8 cellular contexts compared by ENCODE assay signal in the genomic region with DNA sequence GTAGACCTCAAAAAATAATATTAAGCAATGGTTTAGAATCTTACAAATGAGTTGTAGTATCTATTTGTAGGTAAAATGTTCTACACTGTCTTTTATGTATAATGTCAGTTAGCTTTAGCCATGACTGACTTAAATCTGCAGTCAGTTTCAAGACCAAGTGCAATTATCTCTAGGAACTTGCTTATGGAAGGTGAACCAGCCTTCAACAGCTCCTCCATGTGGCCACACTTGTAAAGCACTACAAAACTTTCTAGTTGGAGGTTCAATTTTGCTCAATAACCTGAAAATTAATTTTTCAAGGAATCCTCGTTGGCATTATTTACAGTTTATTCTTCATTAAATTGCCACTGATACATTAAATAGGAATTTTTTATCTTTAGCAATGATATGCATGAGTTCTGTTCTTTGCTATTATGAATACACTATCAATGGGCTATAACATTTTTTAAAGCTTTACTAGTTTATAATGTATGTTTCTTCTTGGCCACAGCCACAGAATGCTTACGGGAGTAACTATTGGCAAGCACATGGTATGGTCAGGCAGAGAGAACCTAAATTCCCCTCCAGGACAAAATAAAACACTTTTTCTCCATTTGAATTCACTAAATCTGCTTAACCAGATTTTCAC.
DNase-seq lines count a peak whose midpoint lies in the region; FAIRE-seq and TF ChIP-seq lines count a peak whose summit lies in the region.

No MANE protein-coding gene starts in this region.

- no peak overlapping the region for H3K27ac Mint-ChIP-seq in type B pancreatic cell
- H3K27ac Mint-ChIP-seq in activated T-helper 2 cell treated with anti-CD3 and anti-CD28 coated beads, Interferon-gamma antibody, Interleukin-2, Interleukin-4, amounts not matched to agents 10 μg/mL and 5 μg/mL and 100 μg/mL, durations not matched to agents 14 hours and 24 hours and 36 hours: no peak overlapping the region

- no peaks in the 10 kb centered on the region for H3K4me1 Mint-ChIP-seq in type B pancreatic cell (ENCODE audit: unreplicated experiment)
- no peaks in the 10 kb centered on the region for H3K4me1 Mint-ChIP-seq in activated T-helper 2 cell treated with anti-CD3 and anti-CD28 coated beads, Interferon-gamma antibody, Interleukin-2, Interleukin-4, amounts not matched to agents 10 μg/mL and 5 μg/mL and 100 μg/mL, durations not matched to agents 14 hours and 24 hours and 36 hours (ENCODE audit: low read depth)

- H3K27me3 ChIP-seq in spleen (replicated peaks in 1 of 7): no peaks in the 10 kb centered on the region

- intact Hi-C loops in activated T-helper 2 cell treated with anti-CD3 and anti-CD28 coated beads, Interferon-gamma antibody, Interleukin-2, Interleukin-4, amounts not matched to agents 10 μg/mL and 5 μg/mL and 100 μg/mL, durations not matched to agents 14 hours and 24 hours and 36 hours (cut with micrococcal nuclease): no loop called here
- intact Hi-C loops in spleen (cut with DNase I; ENCODE audit: low total_unique reads): no loop called here

- no peak for TF ChIP-seq POLR2A in spleen (IDR thresholded peaks at IDR 0.05)

- no peak overlapping the region for H3K4me3 ChIP-seq in spleen

- no peaks in the 10 kb centered on the region for H3K9me3 ChIP-seq in spleen

- WGBS in spleen, 5 donors: 55 to 71% (median 68%) methylated on average over 2 of the region's 2 CpGs

- no peaks in the 10 kb centered on the region for H3K36me3 Mint-ChIP-seq in type B pancreatic cell
- H3K36me3 Mint-ChIP-seq in activated T-helper 2 cell treated with anti-CD3 and anti-CD28 coated beads, Interferon-gamma antibody, Interleukin-2, Interleukin-4, amounts not matched to agents 10 μg/mL and 5 μg/mL and 100 μg/mL, durations not matched to agents 14 hours and 24 hours and 36 hours (ENCODE audit: low read depth): no peaks in the 10 kb centered on the region

- peak; percentile 79 for TF ChIP-seq CTCF in type B pancreatic cell (conservative IDR thresholded peaks at IDR 0.05)
- TF ChIP-seq CTCF in spleen (IDR thresholded peaks at IDR 0.05 in 8 of 11, conservative IDR thresholded peaks at IDR 0.05 in 3 of 11): peak in 3 of 11 experiments; percentile 13 to 25 (median 21)

- H3K27ac ChIP-seq in spleen: no peak overlapping the region

- H3K4me1 ChIP-seq in spleen: no peaks in the 10 kb centered on the region

- H3K4me3 Mint-ChIP-seq in type B pancreatic cell: no peak overlapping the region
- no peak overlapping the region for H3K4me3 Mint-ChIP-seq in activated T-helper 2 cell treated with anti-CD3 and anti-CD28 coated beads, Interferon-gamma antibody, Interleukin-2, Interleukin-4, amounts not matched to agents 10 μg/mL and 5 μg/mL and 100 μg/mL, durations not matched to agents 14 hours and 24 hours and 36 hours (ENCODE audit: low read depth)

- no peaks in the 10 kb centered on the region for H3K9me3 Mint-ChIP-seq in type B pancreatic cell
- H3K9me3 Mint-ChIP-seq in activated T-helper 2 cell treated with anti-CD3 and anti-CD28 coated beads, Interferon-gamma antibody, Interleukin-2, Interleukin-4, amounts not matched to agents 10 μg/mL and 5 μg/mL and 100 μg/mL, durations not matched to agents 14 hours and 24 hours and 36 hours: no peaks in the 10 kb centered on the region

- no peaks in the 10 kb centered on the region for H3K36me3 ChIP-seq in spleen

- DNase-seq in DMS53 treated with DMSO at 0.1 percent for 48 hours (lab: John Stamatoyannopoulos, UW; ENCODE audit: unreplicated experiment) (peak; percentile 4), HCEC 1CT (peak; percentile 16), RCC 7860 (ENCODE audit: low spot score) (peak; percentile 4), foreskin melanocyte (peak; percentile 7), type B pancreatic cell (ENCODE audit: extremely low spot score, unreplicated experiment) (no peak), NCI-H2107 (lab: John Stamatoyannopoulos, UW) (no peak), spleen (no peak)
- no peak for DNase-seq in activated T-helper 2 cell treated with anti-CD3 and anti-CD28 coated beads, Interferon-gamma antibody, Interleukin-2, Interleukin-4, amounts not matched to agents 10 μg/mL and 5 μg/mL and 100 μg/mL, durations not matched to agents 14 hours and 24 hours and 36 hours (ENCODE audit: low spot score)

- peak; percentile 44 for FAIRE-seq in RCC 7860 (lab: Jason Lieb, UNC)

- H3K27me3 Mint-ChIP-seq in type B pancreatic cell: peaks cover 10% of the 10 kb centered on the region
- H3K27me3 Mint-ChIP-seq in activated T-helper 2 cell treated with anti-CD3 and anti-CD28 coated beads, Interferon-gamma antibody, Interleukin-2, Interleukin-4, amounts not matched to agents 10 μg/mL and 5 μg/mL and 100 μg/mL, durations not matched to agents 14 hours and 24 hours and 36 hours (ENCODE audit: low read depth): no peaks in the 10 kb centered on the region

Comparison
In these comparisons a context has a peak if more than half of its experiments do, and no peak if none do; other contexts are left out.
1. DNase-seq: peak in DMS53 treated with DMSO at 0.1 percent for 48 hours (single experiment), HCEC 1CT (single experiment), RCC 7860 (single experiment) and foreskin melanocyte (single experiment); none in type B pancreatic cell (single experiment), activated T-helper 2 cell treated with anti-CD3 and anti-CD28 coated beads, Interferon-gamma antibody, Interleukin-2, Interleukin-4, amounts not matched to agents 10 μg/mL and 5 μg/mL and 100 μg/mL, durations not matched to agents 14 hours and 24 hours and 36 hours (single experiment), NCI-H2107 (single experiment) and spleen (single experiment).